Comparison of ENCODE assay signal across 2 cellular contexts in genomic region chr2:20600756-20601325, GRCh38.
TF ChIP-seq lines count a peak whose summit lies in the region.

No MANE protein-coding gene starts in this region.

TF ChIP-seq in HCT116, 20 proteins besides CTCF, POLR2A, EP300 and RAD21 (continued from another document):
- TF ChIP-seq ELF1 (IDR thresholded peaks at IDR 0.05; ENCODE audit: borderline replicate concordance, low read depth) (no peak), TCF7L2 (IDR thresholded peaks at IDR 0.05; ENCODE audit: borderline replicate concordance, extremely low read depth, insufficient read depth, insufficient read length) (no peak), ZNF274 (IDR thresholded peaks at IDR 0.05; ENCODE audit: low read depth, low read length) (no peak), SIN3A (IDR thresholded peaks at IDR 0.05; ENCODE audit: low read depth) (no peak), EZH2phosphoT487 (IDR thresholded peaks at IDR 0.05; ENCODE audit: borderline replicate concordance) (no peak), EGR1 (IDR thresholded peaks at IDR 0.05; ENCODE audit: low read depth) (no peak)
TF ChIP-seq in HCT116: peak in this region for 0.

TF ChIP-seq in WTC11, 78 proteins besides CTCF, POLR2A, EP300 and RAD21 (continued from another document):
- no peak for TF ChIP-seq PRDM15 (CRISPR knock-in tag; IDR thresholded peaks at IDR 0.05)
- no peak for TF ChIP-seq E2F4 (CRISPR knock-in tag; IDR thresholded peaks at IDR 0.05; ENCODE audit: borderline replicate concordance, low read depth)
- no peak for TF ChIP-seq ESRRA (CRISPR knock-in tag; IDR thresholded peaks at IDR 0.05; ENCODE audit: borderline replicate concordance)
- TF ChIP-seq HMGA2 (CRISPR knock-in tag; IDR thresholded peaks at IDR 0.05): no peak
- no peak for TF ChIP-seq USF2 (CRISPR knock-in tag; IDR thresholded peaks at IDR 0.05)
- no peak for TF ChIP-seq NR3C1 (CRISPR knock-in tag; conservative IDR thresholded peaks at IDR 0.05; ENCODE audit: low read depth)
- no peak for TF ChIP-seq EMX1 (CRISPR knock-in tag; IDR thresholded peaks at IDR 0.05)
